16 cellular contexts compared by ENCODE assay signal in the genomic region with DNA sequence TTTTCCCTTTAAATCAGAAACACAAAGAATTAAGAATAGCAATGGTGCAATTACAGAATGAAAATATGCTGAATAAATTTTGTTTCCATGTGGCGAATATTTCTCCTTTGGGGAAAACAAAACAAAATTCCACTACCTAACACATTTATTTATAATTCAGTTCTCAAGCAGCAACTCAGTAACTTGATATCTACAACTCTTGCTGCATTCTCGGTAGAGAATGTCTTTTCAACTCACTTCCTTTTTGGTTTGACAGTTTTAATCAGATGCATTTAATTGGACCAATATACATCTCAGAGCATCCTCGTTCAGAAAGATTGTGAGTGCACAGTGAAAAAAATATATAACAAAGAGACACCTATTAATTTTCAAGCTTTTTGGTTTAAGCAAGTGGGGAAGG. TPM values are rescaled to one million over a fixed set of nuclear protein-coding genes. Genes with fewer than 3 reads are reported as not detected.
A peak's percentile ranks its signal among the peaks of the same experiment; 100 is the strongest.
DNase-seq lines count a peak whose midpoint lies in the region; ATAC-seq and TF ChIP-seq lines count a peak whose summit lies in the region.
"Had no signal": no experiment of that assay in that cellular context is flagged by ENCODE, and none has a peak within 500 bp of the region (broad histone marks: within the 10 kb centered on the region; RNA-seq: fewer than 3 reads in every experiment).

No MANE protein-coding gene starts in this region.

- no peak overlapping the region for H3K27ac ChIP-seq in CD4-positive, alpha-beta T cell (ENCODE audit: low read depth, low read length)

- CTCF ChIA-PET in CD4-positive, alpha-beta T cell (lab: Charles Lee) = interaction anchor here (1.3 kb wide), 1 partner anchor 12 kb away, joined by 5 read pairs; no protein-coding TSS in a partner anchor

- no peak for ATAC-seq in CD4-positive, alpha-beta T cell (ENCODE audit: poor library complexity)

- H3K27ac Mint-ChIP-seq in osteocyte (ENCODE audit: unreplicated experiment) = peak overlapping the region; percentile 79
- H3K27ac Mint-ChIP-seq in CD4-positive, alpha-beta T cell = no peak overlapping the region

- H3K4me3 Mint-ChIP-seq in osteocyte (ENCODE audit: unreplicated experiment) = peak overlapping the region; percentile 36
- no peak overlapping the region for H3K4me3 Mint-ChIP-seq in CD4-positive, alpha-beta T cell

- peaks cover 7% of the 10 kb centered on the region for H3K36me3 Mint-ChIP-seq in osteocyte (ENCODE audit: unreplicated experiment)
- peaks cover 11% of the 10 kb centered on the region for H3K36me3 Mint-ChIP-seq in CD4-positive, alpha-beta T cell (ENCODE audit: low read depth)

- no peak overlapping the region for H3K4me3 ChIP-seq in BE2C (ENCODE audit: low read depth, low read length)
- H3K4me3 ChIP-seq: BLaER1 treated with 17β-estradiol and CSF1 and Interleukin-3, amounts not matched to agents 10 nM and 100 nM; HAP-1; PC-9 had no signal

- no peak for TF ChIP-seq CTCF in osteocyte (IDR thresholded peaks at IDR 0.05)
- no peak for TF ChIP-seq CTCF in BE2C (IDR thresholded peaks at IDR 0.05; ENCODE audit: low read depth, low read length)
- no peak for TF ChIP-seq CTCF in CD4-positive, alpha-beta T cell (IDR thresholded peaks at IDR 0.05)

- H3K4me1 ChIP-seq in BE2C = no peaks in the 10 kb centered on the region; the same call in 1 of the 2 replicates

- H3K9me3 Mint-ChIP-seq in osteocyte (ENCODE audit: unreplicated experiment) = no peaks in the 10 kb centered on the region
- H3K9me3 Mint-ChIP-seq in CD4-positive, alpha-beta T cell = no peaks in the 10 kb centered on the region

- 0 out of 2 replicates have a peak, but pooled peaks cover 3% of the 10 kb centered on the region for H3K36me3 ChIP-seq in BE2C

- POLR2A ChIA-PET in CD4-positive, alpha-beta T cell (lab: Charles Lee) = no interaction called here

- DNase-seq in GM03348 (ENCODE audit: low spot score) (peak; percentile 18), Kasumi-1 (lab: John Stamatoyannopoulos, UW) (peak; percentile 8 to 9), fibroblast of gingiva (ENCODE audit: low read depth) (peak; percentile 58), osteocyte (ENCODE audit: extremely low spot score, unreplicated experiment) (no peak), T-helper 9 cell (no peak), BE2C (no peak), posterior vena cava (ENCODE audit: low spot score) (no peak)
- no peak for DNase-seq in CD4-positive, alpha-beta T cell
- DNase-seq: DMS153, KBM-7, NCI-H187 treated with DMSO at 0.1 percent for 48 hours, NCI-H524, PC-9, T-helper 1 cell had no signal

- H3K27me3 Mint-ChIP-seq in osteocyte (ENCODE audit: unreplicated experiment) = no peaks in the 10 kb centered on the region
- no peaks in the 10 kb centered on the region for H3K27me3 Mint-ChIP-seq in CD4-positive, alpha-beta T cell

- intact Hi-C loops in posterior vena cava (cut with DNase I) = loop anchor here in 1 of 2 donors (5.0 kb wide), 1 partner anchor 456 kb away; no protein-coding TSS in a partner anchor
- intact Hi-C loops in CD4-positive, alpha-beta T cell (cut with DNase I, micrococcal nuclease) = no loop called here

- no peaks in the 10 kb centered on the region for H3K27me3 ChIP-seq in BE2C
- no peaks in the 10 kb centered on the region for H3K27me3 ChIP-seq in CD4-positive, alpha-beta T cell (ENCODE audit: control insufficient read depth, insufficient read depth, low read length)
- H3K27me3 ChIP-seq: BLaER1 treated with 17β-estradiol and CSF1 and Interleukin-3, amounts not matched to agents 10 nM and 100 nM had no signal

- no peaks in the 10 kb centered on the region for H3K9me3 ChIP-seq in BE2C
- no peaks in the 10 kb centered on the region for H3K9me3 ChIP-seq in CD4-positive, alpha-beta T cell (ENCODE audit: control insufficient read depth, low read length)
- H3K9me3 ChIP-seq: HAP-1 had no signal

- H3K4me1 Mint-ChIP-seq in osteocyte (ENCODE audit: unreplicated experiment) = peaks cover 44% of the 10 kb centered on the region
- H3K4me1 Mint-ChIP-seq in CD4-positive, alpha-beta T cell (ENCODE audit: low read depth) = peaks cover 43% of the 10 kb centered on the region

RNA-seq across cellular contexts. Expression of a gene that starts 30.8 kb away (rescaled TPM):
- total RNA-seq in osteocyte = 22.5 and 24.9 TPM in 2 replicates
- polyA plus RNA-seq in BE2C (2012; ENCODE audit: insufficient read depth, insufficient read length, low read depth) = 19.6 TPM
- 10 to 100 TPM; 11.3 to 11.9 TPM for total RNA-seq in posterior vena cava
- 10 to 100 TPM; 13.7 to 14.3 TPM for total RNA-seq in CD4-positive, alpha-beta T cell

Comparison
In these comparisons a context has a peak if more than half of its experiments do, and no peak if none do; other contexts are left out.
1. DNase-seq: peak in GM03348 (single experiment), Kasumi-1 (2 of 2) and fibroblast of gingiva (single experiment); none in osteocyte (single experiment), T-helper 9 cell (single experiment), BE2C (single experiment), posterior vena cava (single experiment) and CD4-positive, alpha-beta T cell (0 of 10).